Comparison of ENCODE assay signal across 9 cellular contexts in genomic region chr19:18098891-18099622, GRCh38. TPM values are rescaled to one million over a fixed set of nuclear protein-coding genes. Genes with fewer than 3 reads are reported as not detected.
DNase-seq lines count a peak whose midpoint lies in the region; ATAC-seq and TF ChIP-seq lines count a peak whose summit lies in the region.
"Had no signal": no experiment of that assay in that cellular context is flagged by ENCODE, and none has a peak within 500 bp of the region (broad histone marks: within the 10 kb centered on the region; RNA-seq: fewer than 3 reads in every experiment).

No MANE protein-coding gene starts in this region.

- H3K23ac ChIP-seq in trophoblast cell (ENCODE audit: low read length): no peak overlapping the region

- POLR2A ChIA-PET in T-cell (lab: Charles Lee): no interaction called here

- H2BK12ac ChIP-seq in trophoblast cell (ENCODE audit: low read length): no peak overlapping the region

- no peak overlapping the region for H3K27ac ChIP-seq in trophoblast cell (ENCODE audit: low read depth, low read length)

- no peak overlapping the region for H3K9ac ChIP-seq in trophoblast cell (ENCODE audit: low read length)

- H4K12ac ChIP-seq in trophoblast cell (ENCODE audit: low read depth, low read length): no peak overlapping the region

- peaks cover 2% of the 10 kb centered on the region for H3K9me3 ChIP-seq in trophoblast cell (ENCODE audit: insufficient read depth, low read depth, low read length)
- H3K9me3 ChIP-seq: A549 had no signal

- H3K4me2 ChIP-seq in trophoblast cell (ENCODE audit: low read length): no peak overlapping the region

- no peak overlapping the region for H3K4ac ChIP-seq in trophoblast cell (ENCODE audit: low read depth, low read length)

- no peaks in the 10 kb centered on the region for H3K79me1 ChIP-seq in trophoblast cell (ENCODE audit: low read length)

- H4K8ac ChIP-seq in trophoblast cell (ENCODE audit: low read depth, low read length): no peak overlapping the region

- peaks cover 30 to 41% (median 39%) of the 10 kb centered on the region in 3 donors for H3K4me1 Mint-ChIP-seq in T-cell
- H3K4me1 Mint-ChIP-seq in stimulated activated naive CD8-positive, alpha-beta T cell treated with anti-CD3 and anti-CD28 coated beads, Interleukin-15, Interleukin-2, amounts not matched to agents 100 ng/mL and 50 ng/mL, for 24 hours (ENCODE audit: low read depth): peaks cover 31% of the 10 kb centered on the region

- H2AFZ ChIP-seq in trophoblast cell (ENCODE audit: insufficient read depth, low read length, poor library complexity): no peak overlapping the region

- DNase-seq in NCI-H1417 (lab: John Stamatoyannopoulos, UW) (peak in 2 of 3 experiments; percentile 18 to 27), NCI-H1417 treated with DMSO at 0.1 percent for 48 hours (lab: John Stamatoyannopoulos, UW) (no peak), T-cell (peak in 28 of 34 experiments; percentile 20 to 55 (median 44)), epithelial cell of proximal tubule (ENCODE audit: low read depth) (no peak), trophoblast cell (no peak)

- H2BK120ac ChIP-seq in trophoblast cell (ENCODE audit: insufficient read depth, low read length, poor library complexity): no peak overlapping the region

- no peak for TF ChIP-seq CTCF in epithelial cell of proximal tubule (conservative IDR thresholded peaks at IDR 0.05; ENCODE audit: low read depth, low read length)

- H3K18ac ChIP-seq in trophoblast cell (ENCODE audit: low read length): no peak overlapping the region

- H3K9me3 Mint-ChIP-seq in T-cell: no peaks in the 10 kb centered on the region
- H3K9me3 Mint-ChIP-seq in stimulated activated naive CD8-positive, alpha-beta T cell treated with anti-CD3 and anti-CD28 coated beads, Interleukin-15, Interleukin-2, amounts not matched to agents 100 ng/mL and 50 ng/mL, for 24 hours: no peaks in the 10 kb centered on the region

- H3K4me3 Mint-ChIP-seq in T-cell: peak overlapping the region; percentile 81 to 90 (median 85)
- H3K4me3 Mint-ChIP-seq in stimulated activated naive CD8-positive, alpha-beta T cell treated with anti-CD3 and anti-CD28 coated beads, Interleukin-15, Interleukin-2, amounts not matched to agents 100 ng/mL and 50 ng/mL, for 24 hours: peak overlapping the region; percentile 88

- no peaks in the 10 kb centered on the region for H3K79me2 ChIP-seq in trophoblast cell (ENCODE audit: control insufficient read depth, insufficient read depth, low read length, poor library complexity)

- H3K4me3 ChIP-seq in epithelial cell of proximal tubule (ENCODE audit: low read depth, low read length) (peak overlapping the region; percentile 63), trophoblast cell (ENCODE audit: low read depth, low read length) (no peak overlapping the region)

- H3K27me3 ChIP-seq in trophoblast cell (ENCODE audit: insufficient read depth, low read length): peaks cover 5% of the 10 kb centered on the region

- H3K36me3 ChIP-seq in trophoblast cell (ENCODE audit: control insufficient read depth in 1 of 2, insufficient read depth in 2 of 2, low read length in 2 of 2): no peaks in the 10 kb centered on the region

- H2AK5ac ChIP-seq in trophoblast cell (ENCODE audit: low read length): no peak overlapping the region

- H3K4me1 ChIP-seq in trophoblast cell (ENCODE audit: control insufficient read depth in 1 of 2, insufficient read depth in 2 of 2, low read length in 2 of 2): peaks cover 7 to 8% of the 10 kb centered on the region in 2 experiments

- H3K14ac ChIP-seq in trophoblast cell (ENCODE audit: low read length): no peak overlapping the region

- ATAC-seq in HG02870 (IDR thresholded peaks at IDR 0.05; ENCODE audit: unreplicated experiment): peak; percentile 54
- no peak for ATAC-seq in T-cell (replicated peaks in 1 of 4)
- no peak for ATAC-seq in HG02840 (IDR thresholded peaks at IDR 0.05; ENCODE audit: low FRiP score, unreplicated experiment)
- ATAC-seq: A549 had no signal

- CTCF ChIA-PET in T-cell (lab: Charles Lee): interaction anchor here in 1 of 2 donors (0.6 to 0.7 kb wide), 4 partner anchors 41 to 753 kb away, joined by 3 to 4 read pairs (median 4); no protein-coding TSS in a partner anchor

- no CpG with 5 or more reads among the region's 34 CpGs for WGBS in trophoblast cell (ENCODE audit: extremely low coverage, insufficient coverage, insufficient read length)

- no peaks in the 10 kb centered on the region for H3K27me3 Mint-ChIP-seq in T-cell
- H3K27me3 Mint-ChIP-seq in stimulated activated naive CD8-positive, alpha-beta T cell treated with anti-CD3 and anti-CD28 coated beads, Interleukin-15, Interleukin-2, amounts not matched to agents 100 ng/mL and 50 ng/mL, for 24 hours: no peaks in the 10 kb centered on the region

- no peak overlapping the region for H4K91ac ChIP-seq in trophoblast cell (ENCODE audit: low read depth, low read length)

- H2BK5ac ChIP-seq in trophoblast cell (ENCODE audit: low read depth, low read length, poor library complexity): no peak overlapping the region

- peaks cover 2% of the 10 kb centered on the region for H3K36me3 Mint-ChIP-seq in T-cell
- no peaks in the 10 kb centered on the region for H3K36me3 Mint-ChIP-seq in stimulated activated naive CD8-positive, alpha-beta T cell treated with anti-CD3 and anti-CD28 coated beads, Interleukin-15, Interleukin-2, amounts not matched to agents 100 ng/mL and 50 ng/mL, for 24 hours (ENCODE audit: low read depth)

- peak overlapping the region in 1 of 2 donors; percentile 59 for H3K27ac Mint-ChIP-seq in T-cell
- peak overlapping the region; percentile 83 for H3K27ac Mint-ChIP-seq in stimulated activated naive CD8-positive, alpha-beta T cell treated with anti-CD3 and anti-CD28 coated beads, Interleukin-15, Interleukin-2, amounts not matched to agents 100 ng/mL and 50 ng/mL, for 24 hours

RNA-seq across cellular contexts. Expression of gene MAST3, which starts 1.5 kb away (rescaled TPM):
- total RNA-seq in T-cell (10 to 100 TPM; 42.0 to 60.2 (median 53.2) TPM), epithelial cell of proximal tubule (1.7 and 3.5 TPM in 2 replicates)
- 2.3 TPM in 2 replicates for polyA plus RNA-seq in trophoblast cell (2013)

RNA-seq across cellular contexts. Expression of gene IL12RB1, which starts 12.3 kb away (rescaled TPM):
- total RNA-seq in T-cell (10 to 100 TPM; 26.3 to 45.2 (median 39.3) TPM), epithelial cell of proximal tubule (not detected in 2 replicates)
- not detected in 2 replicates for polyA plus RNA-seq in trophoblast cell (2013)
- polyA plus RNA-seq: A549 had no signal

RNA-seq across cellular contexts. Expression of gene PIK3R2, which starts 53.9 kb away (rescaled TPM):
- total RNA-seq in T-cell (10 to 100 TPM; 11.8 to 25.5 (median 17.6) TPM), epithelial cell of proximal tubule (15.3 and 19.9 TPM in 2 replicates)
- polyA plus RNA-seq in trophoblast cell (2013): 56.7 and 57.2 TPM in 2 replicates

Comparison
In these comparisons a context has a peak if more than half of its experiments do, and no peak if none do; other contexts are left out.
1. DNase-seq: peak in NCI-H1417 (2 of 3) and T-cell (28 of 34); none in NCI-H1417 treated with DMSO at 0.1 percent for 48 hours (single experiment), epithelial cell of proximal tubule (single experiment) and trophoblast cell (0 of 2).
2. RNA of gene IL12RB1, which starts 12.3 kb away (total RNA-seq): 26.3 to 45.2 TPM in T-cell; not detected in epithelial cell of proximal tubule; every median in the first group is over 10 times any median in the second.